Comparison of ENCODE assay signal across 8 cellular contexts in genomic region chr5:112418412-112419049, GRCh38. TPM values are rescaled to one million over a fixed set of nuclear protein-coding genes. Genes with fewer than 3 reads are reported as not detected.
DNase-seq lines count a peak whose midpoint lies in the region; ATAC-seq, FAIRE-seq and TF ChIP-seq lines count a peak whose summit lies in the region.

No MANE protein-coding gene starts in this region.

- no peaks in the 10 kb centered on the region for H4K20me1 ChIP-seq in H9 (ENCODE audit: control insufficient read depth, insufficient read depth, insufficient read length)
- no peaks in the 10 kb centered on the region for H4K20me1 ChIP-seq in keratinocyte (ENCODE audit: control insufficient read depth, extremely low read depth, insufficient read depth, low read length)

- H2AFZ ChIP-seq in H9 (ENCODE audit: low read length), result no peak overlapping the region
- peak overlapping the region; percentile 96 for H2AFZ ChIP-seq in keratinocyte (ENCODE audit: control insufficient read depth, low read length)

- no peaks in the 10 kb centered on the region for H3K9me1 ChIP-seq in keratinocyte (ENCODE audit: control insufficient read depth, extremely low read depth, insufficient read depth, low read length)

- no peak overlapping the region for H2BK15ac ChIP-seq in H9 (ENCODE audit: low read depth, low read length)

- H3K9me3 ChIP-seq in H9 (ENCODE audit: control insufficient read depth, low read depth, low read length) (no peaks in the 10 kb centered on the region), keratinocyte (ENCODE audit: control insufficient read depth, low read depth, low read length) (no peaks in the 10 kb centered on the region), stomach (no peaks in the 10 kb centered on the region)

- no peak overlapping the region for H3K27ac Mint-ChIP-seq in H9

- H3K4me1 ChIP-seq in H9 (ENCODE audit: insufficient read depth, low read length) (no peaks in the 10 kb centered on the region), keratinocyte (ENCODE audit: control insufficient read depth, extremely low read depth, insufficient read depth, low read length) (peaks cover 7% of the 10 kb centered on the region), stomach (peaks cover 0 to 41% (median 22%) of the 10 kb centered on the region in 4 donors)

- no peak overlapping the region for H3K23ac ChIP-seq in H9 (ENCODE audit: insufficient read length, low read depth, low read length)

- H3K27ac ChIP-seq in H9 (ENCODE audit: insufficient read length, low read depth, low read length), result no peak overlapping the region
- H3K27ac ChIP-seq in keratinocyte (ENCODE audit: control insufficient read depth, insufficient read depth, low read length), result peak overlapping the region; percentile 22
- H3K27ac ChIP-seq in stomach, result peak overlapping the region; percentile 83 to 96 (median 85)

- H3K4me2 ChIP-seq in H9 (ENCODE audit: insufficient read depth, insufficient read length, low read length) (peak overlapping the region; percentile 84), keratinocyte (ENCODE audit: control insufficient read depth, extremely low read depth, insufficient read depth, low read depth, low read length) (peak overlapping the region; percentile 97)

- no peak for TF ChIP-seq CTCF in AG04449 (IDR thresholded peaks at IDR 0.05; ENCODE audit: insufficient read depth, low read length, missing control alignments)
- TF ChIP-seq CTCF in H9 (conservative IDR thresholded peaks at IDR 0.05), result no peak
- no peak for TF ChIP-seq CTCF in astrocyte of the spinal cord (IDR thresholded peaks at IDR 0.05; ENCODE audit: low read depth, low read length)
- no peak for TF ChIP-seq CTCF in keratinocyte (optimal IDR thresholded peaks at IDR 0.05 in 1 of 3, IDR thresholded peaks at IDR 0.05 in 1 of 3, conservative IDR thresholded peaks at IDR 0.05 in 1 of 3; ENCODE audit: extremely low read depth in 1 of 3, insufficient read depth in 2 of 3, low read length in 3 of 3)
- TF ChIP-seq CTCF in stomach (IDR thresholded peaks at IDR 0.05), result no peak

- POLR2A ChIA-PET in AG04449 (lab: Yijun Ruan, JAX), result no interaction called here

- H3K4me1 Mint-ChIP-seq in H9, result peaks cover 9 to 10% of the 10 kb centered on the region in 2 experiments

- in situ Hi-C loops in astrocyte of the spinal cord (cut with HindIII; ENCODE audit: low sequenced_read_pairs), result no loop called here

- H3K18ac ChIP-seq in H9 (ENCODE audit: insufficient read length, low read depth, low read length), result no peak overlapping the region

- no peak for FAIRE-seq in keratinocyte (lab: Jason Lieb, UNC)

- no CpG with 5 or more reads among the region's 39 CpGs for WGBS in H9 (ENCODE audit: extremely low coverage, insufficient read length, low lambda C conversion rate)
- WGBS in stomach, 5 donors, result 1 to 2% (median 1%) methylated on average over 15 to 39 of the region's 39 CpGs

- dilution Hi-C loops in keratinocyte (cut with MboI; ENCODE audit: extremely low pct_ligation_motif_present, low sequenced_read_pairs), result loop anchor here (25.0 kb wide), 1 partner anchor 206 kb away; no protein-coding TSS in a partner anchor

- H3K4me3 ChIP-seq in AG04449 (ENCODE audit: low read depth, low read length), result peak overlapping the region; percentile 15
- peak overlapping the region; percentile 59 for H3K4me3 ChIP-seq in astrocyte of the spinal cord (ENCODE audit: low read depth, low read length)
- H3K4me3 ChIP-seq in keratinocyte (ENCODE audit: control insufficient read depth in 2 of 3, extremely low read depth in 1 of 3, insufficient read depth in 2 of 3, low read depth in 1 of 3, low read length in 3 of 3), result peak overlapping the region; percentile 73 to 84 (median 73)
- H3K4me3 ChIP-seq in stomach, result peak overlapping the region; percentile 69 to 86 (median 78)

- no peak overlapping the region for H2BK120ac ChIP-seq in H9 (ENCODE audit: low read depth, low read length, poor library complexity, severe bottlenecking)

- H3K56ac ChIP-seq in H9 (ENCODE audit: insufficient read length, low read depth, low read length), result no peak overlapping the region

- H2BK5ac ChIP-seq in H9 (ENCODE audit: insufficient read length, low read length), result no peak overlapping the region

- H3K4ac ChIP-seq in H9 (ENCODE audit: low read depth, low read length), result no peak overlapping the region

- no peak for DNase-seq in AG04449 (ENCODE audit: low read depth, low spot score)
- DNase-seq in H9, result peak; percentile 42
- peak; percentile 18 for DNase-seq in astrocyte of the spinal cord (ENCODE audit: low read depth, low spot score)
- no peak for DNase-seq in keratinocyte (ENCODE audit: low read depth, low spot score)
- no peak for DNase-seq in stomach
- DNase-seq in DMS153 (lab: John Stamatoyannopoulos, UW), result no peak
- DNase-seq in NCI-H187 treated with DMSO at 0.1 percent for 48 hours (lab: John Stamatoyannopoulos, UW), result no peak

- no peak for ATAC-seq in HG02852 (IDR thresholded peaks at IDR 0.05; ENCODE audit: unreplicated experiment)

- peak overlapping the region; percentile 80 to 88 for H3K4me3 Mint-ChIP-seq in H9

- no peak overlapping the region for H4K8ac ChIP-seq in H9 (replicated peaks; ENCODE audit: insufficient read length, low read depth, low read length)

- H3K27me3 ChIP-seq in H9 (ENCODE audit: insufficient read depth, low read length) (peaks cover 4% of the 10 kb centered on the region; the same call in 1 of the 2 replicates), keratinocyte (ENCODE audit: control insufficient read depth, extremely low read depth, insufficient read depth, low read length) (no peaks in the 10 kb centered on the region), stomach (peaks cover 0 to 19% (median 7%) of the 10 kb centered on the region in 3 donors)

- H2BK12ac ChIP-seq in H9 (ENCODE audit: insufficient read length, low read depth, low read length), result no peak overlapping the region

- no peak overlapping the region for H3T11ph ChIP-seq in H9 (ENCODE audit: low read length)

- CTCF ChIA-PET in AG04449 (lab: Yijun Ruan, JAX), result interaction anchor here (2.1 kb wide), 1 partner anchor 207 kb away, joined by 12 read pairs; no protein-coding TSS in a partner anchor

- H4K5ac ChIP-seq in H9 (ENCODE audit: insufficient read length, low read depth, low read length), result no peak overlapping the region

- H3K79me1 ChIP-seq in H9 (ENCODE audit: insufficient read depth, low read depth, low read length, poor library complexity, severe bottlenecking), result no peaks in the 10 kb centered on the region

- H3K9ac ChIP-seq in H9 (ENCODE audit: extremely low read depth, insufficient read length, low read length) (peak overlapping the region; percentile 21), keratinocyte (ENCODE audit: control insufficient read depth, extremely low read depth, insufficient read depth, low read length) (peak overlapping the region; percentile 64)

- TF ChIP-seq POLR2A in stomach (IDR thresholded peaks at IDR 0.05), result no peak

- H3K14ac ChIP-seq in H9 (ENCODE audit: insufficient read depth, low read length), result no peak overlapping the region

- no peaks in the 10 kb centered on the region for H3K36me3 ChIP-seq in keratinocyte (ENCODE audit: control insufficient read depth in 2 of 2, extremely low read depth in 1 of 2, insufficient read depth in 2 of 2, low read length in 2 of 2)
- H3K36me3 ChIP-seq in stomach, result no peaks in the 10 kb centered on the region

- no peak overlapping the region for H4K91ac ChIP-seq in H9 (ENCODE audit: insufficient read length, low read depth, low read length)

- H3K23me2 ChIP-seq in H9 (ENCODE audit: insufficient read length, low read depth, low read length, poor library complexity, severe bottlenecking), result peaks cover 18% of the 10 kb centered on the region

- H3K27me3 Mint-ChIP-seq in H9 (ENCODE audit: low read depth), result peaks cover 51% of the 10 kb centered on the region

- no peaks in the 10 kb centered on the region for H3K36me3 Mint-ChIP-seq in H9 (ENCODE audit: insufficient read depth in 1 of 3, low read depth in 3 of 3)

- no peak overlapping the region for H2AK5ac ChIP-seq in H9 (ENCODE audit: insufficient read length, low read length)

- H3K79me2 ChIP-seq in H9 (ENCODE audit: insufficient read depth, low read length) (no peaks in the 10 kb centered on the region), keratinocyte (ENCODE audit: control insufficient read depth, insufficient read depth, low read length) (no peaks in the 10 kb centered on the region)

- no peak for TF ChIP-seq EP300 in stomach (IDR thresholded peaks at IDR 0.05)

- H2BK20ac ChIP-seq in H9 (ENCODE audit: low read depth, low read length, poor library complexity, severe bottlenecking), result no peak overlapping the region

- intact Hi-C loops in stomach (cut with DNase I; ENCODE audit: low total_unique reads), result loop anchor here (10.0 kb wide), 1 partner anchor 214 kb away; no protein-coding TSS in a partner anchor

- H3K9me3 Mint-ChIP-seq in H9, result no peaks in the 10 kb centered on the region

RNA-seq across cellular contexts. Expression of gene EPB41L4A, which starts 0.5 kb away (rescaled TPM):
- total RNA-seq in H9 (2021) (4.8 and 4.9 TPM in 2 replicates), stomach (10 to 100 TPM in 4 of 5 donors, 1 to 10 TPM in 1; 9.8 to 77.6 (median 19.3) TPM)
- polyA plus RNA-seq in keratinocyte (2.5 to 4.6 TPM (median 3.5 TPM) in 3 replicates), stomach (1 to 10 TPM; 4.4 to 7.0 (median 5.5) TPM)
- 12.1 TPM for polyA plus RNA-seq in keratinocyte (2011; ENCODE audit: low read depth)
- 2.7 and 5.9 TPM in 2 replicates for polyA plus RNA-seq in keratinocyte (2011; cell fraction: cytosol; rRNA removed)
- polyA plus RNA-seq in keratinocyte (2011; cell fraction: nucleus; rRNA removed), result 5.6 and 6.5 TPM in 2 replicates
- 2.7 and 5.5 TPM in 2 replicates for polyA plus RNA-seq in keratinocyte (2012; ENCODE audit: low replicate concordance)
- polyA minus RNA-seq in keratinocyte, result 3.5 to 11.0 TPM (median 3.6 TPM) in 3 replicates
- 4.8 TPM for polyA minus RNA-seq in keratinocyte (2011; cell fraction: cytosol; rRNA and poly(A)+ RNA removed)
- polyA minus RNA-seq in keratinocyte (2011; cell fraction: nucleus; rRNA and poly(A)+ RNA removed), result 14.2 and 35.8 TPM in 2 replicates

Comparison
In these comparisons a context has a peak if more than half of its experiments do, and no peak if none do; other contexts are left out.
1. DNase-seq: peak in H9 (single experiment) and astrocyte of the spinal cord (single experiment); none in AG04449 (single experiment), keratinocyte (single experiment), stomach (single experiment), DMS153 (single experiment) and NCI-H187 treated with DMSO at 0.1 percent for 48 hours (single experiment).
2. H3K4me3 ChIP-seq: peak in every context shown above with its lines; median percentile 78 in stomach; 73 in keratinocyte; 59 in astrocyte of the spinal cord; 15 in AG04449.